In genomic region chr11:77658213-77659013, GRCh38 we compare ENCODE assay signal across 1 cellular context.
TF ChIP-seq lines count a peak whose summit lies in the region.

No MANE protein-coding gene starts in this region.

TF ChIP-seq in IMR-90, 13 proteins besides CTCF, POLR2A, EP300 and RAD21:
- TF ChIP-seq SMC3 (IDR thresholded peaks at IDR 0.05; ENCODE audit: low read depth, low read length) = no peak
- TF ChIP-seq MAFK (IDR thresholded peaks at IDR 0.05; ENCODE audit: low read depth, low read length) = no peak
- no peak for TF ChIP-seq RCOR1 (IDR thresholded peaks at IDR 0.05; ENCODE audit: insufficient replicate concordance, low read length)
- no peak for TF ChIP-seq MAZ (IDR thresholded peaks at IDR 0.05; ENCODE audit: borderline replicate concordance, low read depth, low read length)
- TF ChIP-seq, protein P1, sequence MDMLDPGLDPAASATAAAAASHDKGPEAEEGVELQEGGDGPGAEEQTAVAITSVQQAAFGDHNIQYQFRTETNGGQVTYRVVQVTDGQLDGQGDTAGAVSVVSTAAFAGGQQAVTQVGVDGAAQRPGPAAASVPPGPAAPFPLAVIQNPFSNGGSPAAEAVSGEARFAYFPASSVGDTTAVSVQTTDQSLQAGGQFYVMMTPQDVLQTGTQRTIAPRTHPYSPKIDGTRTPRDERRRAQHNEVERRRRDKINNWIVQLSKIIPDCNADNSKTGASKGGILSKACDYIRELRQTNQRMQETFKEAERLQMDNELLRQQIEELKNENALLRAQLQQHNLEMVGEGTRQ (IDR thresholded peaks at IDR 0.05; ENCODE audit: low read depth, low read length) = no peak
